ENCODE assay signal across 22 cellular contexts in genomic region chr11:129767827-129768226, GRCh38. TPM values are rescaled to one million over a fixed set of nuclear protein-coding genes. Genes with fewer than 3 reads are reported as not detected.
"Had no signal": no experiment of that assay in that cellular context is flagged by ENCODE, and none has a peak within 500 bp of the region (broad histone marks: within the 10 kb centered on the region; RNA-seq: fewer than 3 reads in every experiment).

No MANE protein-coding gene starts in this region.

- H3K27me3 ChIP-seq: dorsolateral prefrontal cortex, esophagus muscularis mucosa, foreskin keratinocyte, gastroesophageal sphincter, heart right ventricle, testis, tibial artery had no signal

- H3K4me3 Mint-ChIP-seq: mesothelial cell of epicardium; naive B cell; natural killer cell treated with Interleukin-12 subunit alpha and Interleukin-12 subunit beta and Interleukin-15 and Interleukin-18, amount 100 ng/mL, for 72 hours; neural crest cell; stimulated activated effector memory CD8-positive, alpha-beta T cell treated with anti-CD3 and anti-CD28 coated beads, Interleukin-12 subunit alpha, Interleukin-12 subunit beta, amount 100 ng/mL, for 72 hours; type B pancreatic cell had no signal

- DNase-seq: dorsolateral prefrontal cortex; effector CD4-positive, alpha-beta T cell; foreskin keratinocyte; heart right ventricle; naive B cell; substantia nigra; tibial artery had no signal

- H3K9me3 ChIP-seq: neutrophil, testis had no signal

- H3K27ac Mint-ChIP-seq: mesothelial cell of epicardium; natural killer cell treated with Interleukin-12 subunit alpha and Interleukin-12 subunit beta and Interleukin-15 and Interleukin-18, amount 100 ng/mL, for 72 hours; progenitor cell of endocrine pancreas; stimulated activated effector memory CD8-positive, alpha-beta T cell treated with anti-CD3 and anti-CD28 coated beads, Interleukin-12 subunit alpha, Interleukin-12 subunit beta, amount 100 ng/mL, for 72 hours; type B pancreatic cell had no signal

- H3K4me1 Mint-ChIP-seq: naive B cell had no signal

- H3K4me3 ChIP-seq: dorsolateral prefrontal cortex, esophagus muscularis mucosa, gastroesophageal sphincter, heart right ventricle, mucosa of descending colon, testis, tibial artery had no signal

- H3K36me3 Mint-ChIP-seq: mesothelial cell of epicardium; naive B cell; natural killer cell treated with Interleukin-12 subunit alpha and Interleukin-12 subunit beta and Interleukin-15 and Interleukin-18, amount 100 ng/mL, for 72 hours; stimulated activated effector memory CD8-positive, alpha-beta T cell treated with anti-CD3 and anti-CD28 coated beads, Interleukin-12 subunit alpha, Interleukin-12 subunit beta, amount 100 ng/mL, for 72 hours; type B pancreatic cell had no signal

- H3K27ac ChIP-seq: dorsolateral prefrontal cortex, esophagus muscularis mucosa, foreskin keratinocyte, gastroesophageal sphincter, heart right ventricle, neutrophil, parathyroid adenoma, testis, tibial artery had no signal

- H3K27me3 Mint-ChIP-seq: progenitor cell of endocrine pancreas had no signal

- H3K4me1 ChIP-seq: esophagus muscularis mucosa, foreskin keratinocyte, gastroesophageal sphincter, heart right ventricle, parathyroid adenoma, testis, tibial artery had no signal

- ATAC-seq: gastroesophageal sphincter; heart right ventricle; sciatic nerve; stimulated activated effector memory CD8-positive, alpha-beta T cell treated with anti-CD3 and anti-CD28 coated beads, Interleukin-12 subunit alpha, Interleukin-12 subunit beta, amount 100 ng/mL, for 72 hours; stimulated activated naive CD8-positive, alpha-beta T cell treated with anti-CD3 and anti-CD28 coated beads, Interleukin-15, Interleukin-2, amounts not matched to agents 100 U/mL and 50 U/mL, for 24 hours had no signal

- H3K36me3 ChIP-seq: esophagus muscularis mucosa, gastroesophageal sphincter, heart right ventricle, neutrophil, tibial artery had no signal

- H3K9ac ChIP-seq: parathyroid adenoma had no signal

RNA-seq across cellular contexts. Expression of gene TMEM45B, which starts 47.8 kb away (rescaled TPM):
- total RNA-seq: fibroblast of lung; natural killer cell treated with Interleukin-12 subunit alpha and Interleukin-12 subunit beta and Interleukin-15 and Interleukin-18, amount 100 ng/mL, for 72 hours; neural crest cell had no signal
- polyA plus RNA-seq: fibroblast of lung, heart right ventricle had no signal
